Comparison of ENCODE assay signal across 8 cellular contexts in the genomic region with DNA sequence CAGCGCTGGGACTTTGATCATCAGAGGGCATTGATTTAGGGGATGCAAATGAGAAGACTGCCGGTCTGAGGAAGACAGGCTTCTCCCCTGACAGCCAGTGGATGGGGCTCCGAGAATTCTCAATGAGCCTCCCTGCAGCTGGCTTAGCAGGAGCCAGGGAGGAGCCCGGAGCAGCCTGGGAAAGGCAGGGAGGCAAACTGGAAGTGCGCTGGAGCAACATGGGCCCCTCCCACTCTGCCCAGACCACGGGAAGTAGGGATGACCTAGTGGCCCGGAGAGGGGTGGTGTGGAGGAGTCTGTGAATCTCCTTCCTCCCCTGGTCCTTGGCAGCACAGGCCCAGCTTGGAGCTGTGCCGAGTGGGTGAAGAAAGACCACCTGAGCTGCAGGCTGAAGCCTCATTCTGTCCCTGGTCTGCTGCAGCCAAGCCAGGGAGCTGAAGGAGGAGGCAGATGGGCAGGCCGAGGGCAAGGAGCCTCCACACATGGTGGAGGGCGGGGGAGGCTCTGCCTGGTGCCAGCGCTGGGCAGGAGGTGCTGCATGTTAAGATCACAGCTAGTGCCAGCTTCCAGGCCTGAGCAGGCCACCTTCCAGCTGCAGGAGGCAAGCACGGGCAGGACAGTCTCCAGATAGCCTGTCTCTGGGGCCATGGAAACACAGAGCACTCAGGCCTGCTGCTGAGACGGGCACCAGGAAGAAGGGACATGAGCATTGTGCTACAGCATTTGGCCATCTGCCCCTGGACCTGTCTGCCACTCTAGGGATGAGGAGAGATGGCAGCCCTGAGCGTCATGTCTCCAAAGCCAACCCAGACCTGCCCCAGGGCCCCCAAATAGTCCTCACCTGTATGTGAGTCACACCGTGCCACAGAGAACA. TPM values are rescaled to one million over a fixed set of nuclear protein-coding genes. Genes with fewer than 3 reads are reported as not detected.
DNase-seq lines count a peak whose midpoint lies in the region; ATAC-seq and TF ChIP-seq lines count a peak whose summit lies in the region.

No MANE protein-coding gene starts in this region.

- no peak overlapping the region for H3K27ac Mint-ChIP-seq in activated CD8-positive, alpha-beta T cell treated with anti-CD3 and anti-CD28 coated beads for 36 hours

- POLR2A ChIA-PET in activated CD8-positive, alpha-beta T cell treated with anti-CD3 and anti-CD28 coated beads for 36 hours (lab: Charles Lee), result interaction anchor here (0.9 kb wide), 1 partner anchor 108 kb away, joined by 3 read pairs; a partner anchor contains a TSS

- H3K4me1 ChIP-seq in ectodermal cell (ENCODE audit: control insufficient read depth, insufficient read depth, low read length) (peaks cover 14% of the 10 kb centered on the region), muscle layer of colon (ENCODE audit: insufficient read depth, low read length) (peaks cover 14% of the 10 kb centered on the region)

- peak overlapping the region; percentile 82 for H3K27ac ChIP-seq in C4-2B
- peak overlapping the region; percentile 48 for H3K27ac ChIP-seq in ectodermal cell (ENCODE audit: insufficient read depth, low read depth, low read length, poor library complexity, severe bottlenecking)
- peak overlapping the region; percentile 63 for H3K27ac ChIP-seq in muscle layer of colon (ENCODE audit: low read depth, low read length)

- no peaks in the 10 kb centered on the region for H3K4me1 Mint-ChIP-seq in activated CD8-positive, alpha-beta T cell treated with anti-CD3 and anti-CD28 coated beads for 36 hours (ENCODE audit: low read depth)

- H3K27me3 ChIP-seq in ectodermal cell (ENCODE audit: control insufficient read depth, insufficient read depth, low read length, poor library complexity, severe bottlenecking) (no peaks in the 10 kb centered on the region), muscle layer of colon (ENCODE audit: control insufficient read depth in 1 of 2, insufficient read depth in 2 of 2, low read length in 2 of 2) (no peaks in the 10 kb centered on the region)

- 42 to 46% methylated on average over 15 of the region's 15 CpGs for WGBS in ectodermal cell, 2 experiments

- no peaks in the 10 kb centered on the region for H3K9me3 Mint-ChIP-seq in activated CD8-positive, alpha-beta T cell treated with anti-CD3 and anti-CD28 coated beads for 36 hours

- no peak for TF ChIP-seq CTCF in C4-2B (conservative IDR thresholded peaks at IDR 0.05)
- no peak for TF ChIP-seq CTCF in activated CD8-positive, alpha-beta T cell treated with anti-CD3 and anti-CD28 coated beads for 36 hours (IDR thresholded peaks at IDR 0.05)

- H3K9me3 ChIP-seq in ectodermal cell (ENCODE audit: control insufficient read depth, low read length) (no peaks in the 10 kb centered on the region), muscle layer of colon (ENCODE audit: low read length) (no peaks in the 10 kb centered on the region)

- H3K36me3 ChIP-seq in ectodermal cell (ENCODE audit: control insufficient read depth, insufficient read depth, low read length) (no peaks in the 10 kb centered on the region), muscle layer of colon (ENCODE audit: insufficient read depth, low read length) (no peaks in the 10 kb centered on the region)

- no peak overlapping the region for H3K4me3 Mint-ChIP-seq in activated CD8-positive, alpha-beta T cell treated with anti-CD3 and anti-CD28 coated beads for 36 hours

- CTCF ChIA-PET in activated CD8-positive, alpha-beta T cell treated with anti-CD3 and anti-CD28 coated beads for 36 hours (lab: Charles Lee), result interaction anchor here (1.4 kb wide), 1 partner anchor 51 kb away, joined by 3 read pairs; no protein-coding TSS in a partner anchor

- H3K4me3 ChIP-seq in ectodermal cell (ENCODE audit: insufficient read depth, low read depth, low read length), result no peak overlapping the region
- peak overlapping the region in 1 of 2 donors; percentile 22 for H3K4me3 ChIP-seq in muscle layer of colon (ENCODE audit: low read depth in 1 of 2, low read length in 2 of 2)

- no peak overlapping the region for H3K9ac ChIP-seq in muscle layer of colon (ENCODE audit: low read length)

- ATAC-seq in HG03460 (IDR thresholded peaks at IDR 0.05; ENCODE audit: unreplicated experiment), result no peak
- no peak for ATAC-seq in HG02610 (IDR thresholded peaks at IDR 0.05; ENCODE audit: unreplicated experiment)
- ATAC-seq in HG03457 (IDR thresholded peaks at IDR 0.05; ENCODE audit: unreplicated experiment), result no peak
- no peak for ATAC-seq in activated CD8-positive, alpha-beta T cell treated with anti-CD3 and anti-CD28 coated beads for 36 hours

- intact Hi-C loops in activated CD8-positive, alpha-beta T cell treated with anti-CD3 and anti-CD28 coated beads for 36 hours (cut with micrococcal nuclease), result no loop called here

- peak; percentile 98 for DNase-seq in NCI-H446 treated with DMSO at 0.1 percent for 48 hours (lab: John Stamatoyannopoulos, UW)
- no peak for DNase-seq in activated CD8-positive, alpha-beta T cell treated with anti-CD3 and anti-CD28 coated beads for 36 hours

- no peaks in the 10 kb centered on the region for H3K27me3 Mint-ChIP-seq in activated CD8-positive, alpha-beta T cell treated with anti-CD3 and anti-CD28 coated beads for 36 hours

- no peaks in the 10 kb centered on the region for H3K36me3 Mint-ChIP-seq in activated CD8-positive, alpha-beta T cell treated with anti-CD3 and anti-CD28 coated beads for 36 hours (ENCODE audit: low read depth)

RNA-seq across cellular contexts. Expression of a gene that starts 12.2 kb away (rescaled TPM):
- 172 TPM for polyA plus RNA-seq in ectodermal cell (2013, experiment 1 of 4)
- polyA plus RNA-seq in ectodermal cell (2013, experiment 2 of 4), result 176 TPM
- polyA plus RNA-seq in ectodermal cell (2013, experiment 3 of 4), result 124 TPM
- 136 TPM for polyA plus RNA-seq in ectodermal cell (2013, experiment 4 of 4)
- total RNA-seq in activated CD8-positive, alpha-beta T cell treated with anti-CD3 and anti-CD28 coated beads for 36 hours, result 10 to 100 TPM; 29.3 to 29.9 TPM
